Comparison of ENCODE assay signal across 1 cellular context in genomic region chr17:57327176-57327970, GRCh38.
TF ChIP-seq lines count a peak whose summit lies in the region.

No MANE protein-coding gene starts in this region.

TF ChIP-seq in HepG2, 621 proteins besides CTCF, POLR2A, EP300 and RAD21:
- TF ChIP-seq, protein P1, sequence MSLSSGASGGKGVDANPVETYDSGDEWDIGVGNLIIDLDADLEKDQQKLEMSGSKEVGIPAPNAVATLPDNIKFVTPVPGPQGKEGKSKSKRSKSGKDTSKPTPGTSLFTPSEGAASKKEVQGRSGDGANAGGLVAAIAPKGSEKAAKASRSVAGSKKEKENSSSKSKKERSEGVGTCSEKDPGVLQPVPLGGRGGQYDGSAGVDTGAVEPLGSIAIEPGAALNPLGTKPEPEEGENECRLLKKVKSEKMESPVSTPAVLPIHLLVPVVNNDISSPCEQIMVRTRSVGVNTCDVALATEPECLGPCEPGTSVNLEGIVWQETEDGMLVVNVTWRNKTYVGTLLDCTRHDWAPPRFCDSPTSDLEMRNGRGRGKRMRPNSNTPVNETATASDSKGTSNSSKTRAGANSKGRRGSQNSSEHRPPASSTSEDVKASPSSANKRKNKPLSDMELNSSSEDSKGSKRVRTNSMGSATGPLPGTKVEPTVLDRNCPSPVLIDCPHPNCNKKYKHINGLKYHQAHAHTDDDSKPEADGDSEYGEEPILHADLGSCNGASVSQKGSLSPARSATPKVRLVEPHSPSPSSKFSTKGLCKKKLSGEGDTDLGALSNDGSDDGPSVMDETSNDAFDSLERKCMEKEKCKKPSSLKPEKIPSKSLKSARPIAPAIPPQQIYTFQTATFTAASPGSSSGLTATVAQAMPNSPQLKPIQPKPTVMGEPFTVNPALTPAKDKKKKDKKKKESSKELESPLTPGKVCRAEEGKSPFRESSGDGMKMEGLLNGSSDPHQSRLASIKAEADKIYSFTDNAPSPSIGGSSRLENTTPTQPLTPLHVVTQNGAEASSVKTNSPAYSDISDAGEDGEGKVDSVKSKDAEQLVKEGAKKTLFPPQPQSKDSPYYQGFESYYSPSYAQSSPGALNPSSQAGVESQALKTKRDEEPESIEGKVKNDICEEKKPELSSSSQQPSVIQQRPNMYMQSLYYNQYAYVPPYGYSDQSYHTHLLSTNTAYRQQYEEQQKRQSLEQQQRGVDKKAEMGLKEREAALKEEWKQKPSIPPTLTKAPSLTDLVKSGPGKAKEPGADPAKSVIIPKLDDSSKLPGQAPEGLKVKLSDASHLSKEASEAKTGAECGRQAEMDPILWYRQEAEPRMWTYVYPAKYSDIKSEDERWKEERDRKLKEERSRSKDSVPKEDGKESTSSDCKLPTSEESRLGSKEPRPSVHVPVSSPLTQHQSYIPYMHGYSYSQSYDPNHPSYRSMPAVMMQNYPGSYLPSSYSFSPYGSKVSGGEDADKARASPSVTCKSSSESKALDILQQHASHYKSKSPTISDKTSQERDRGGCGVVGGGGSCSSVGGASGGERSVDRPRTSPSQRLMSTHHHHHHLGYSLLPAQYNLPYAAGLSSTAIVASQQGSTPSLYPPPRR (CRISPR knock-in tag; IDR thresholded peaks at IDR 0.05; ENCODE audit: borderline replicate concordance): no peak
- TF ChIP-seq, protein P2, sequence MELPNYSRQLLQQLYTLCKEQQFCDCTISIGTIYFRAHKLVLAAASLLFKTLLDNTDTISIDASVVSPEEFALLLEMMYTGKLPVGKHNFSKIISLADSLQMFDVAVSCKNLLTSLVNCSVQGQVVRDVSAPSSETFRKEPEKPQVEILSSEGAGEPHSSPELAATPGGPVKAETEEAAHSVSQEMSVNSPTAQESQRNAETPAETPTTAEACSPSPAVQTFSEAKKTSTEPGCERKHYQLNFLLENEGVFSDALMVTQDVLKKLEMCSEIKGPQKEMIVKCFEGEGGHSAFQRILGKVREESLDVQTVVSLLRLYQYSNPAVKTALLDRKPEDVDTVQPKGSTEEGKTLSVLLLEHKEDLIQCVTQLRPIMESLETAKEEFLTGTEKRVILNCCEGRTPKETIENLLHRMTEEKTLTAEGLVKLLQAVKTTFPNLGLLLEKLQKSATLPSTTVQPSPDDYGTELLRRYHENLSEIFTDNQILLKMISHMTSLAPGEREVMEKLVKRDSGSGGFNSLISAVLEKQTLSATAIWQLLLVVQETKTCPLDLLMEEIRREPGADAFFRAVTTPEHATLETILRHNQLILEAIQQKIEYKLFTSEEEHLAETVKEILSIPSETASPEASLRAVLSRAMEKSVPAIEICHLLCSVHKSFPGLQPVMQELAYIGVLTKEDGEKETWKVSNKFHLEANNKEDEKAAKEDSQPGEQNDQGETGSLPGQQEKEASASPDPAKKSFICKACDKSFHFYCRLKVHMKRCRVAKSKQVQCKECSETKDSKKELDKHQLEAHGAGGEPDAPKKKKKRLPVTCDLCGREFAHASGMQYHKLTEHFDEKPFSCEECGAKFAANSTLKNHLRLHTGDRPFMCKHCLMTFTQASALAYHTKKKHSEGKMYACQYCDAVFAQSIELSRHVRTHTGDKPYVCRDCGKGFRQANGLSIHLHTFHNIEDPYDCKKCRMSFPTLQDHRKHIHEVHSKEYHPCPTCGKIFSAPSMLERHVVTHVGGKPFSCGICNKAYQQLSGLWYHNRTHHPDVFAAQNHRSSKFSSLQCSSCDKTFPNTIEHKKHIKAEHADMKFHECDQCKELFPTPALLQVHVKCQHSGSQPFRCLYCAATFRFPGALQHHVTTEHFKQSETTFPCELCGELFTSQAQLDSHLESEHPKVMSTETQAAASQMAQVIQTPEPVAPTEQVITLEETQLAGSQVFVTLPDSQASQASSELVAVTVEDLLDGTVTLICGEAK (IDR thresholded peaks at IDR 0.05): no peak
- TF ChIP-seq, protein P2 (CRISPR knock-in tag; IDR thresholded peaks at IDR 0.05): no peak
- TF ChIP-seq ZMAT3 (CRISPR knock-in tag; conservative IDR thresholded peaks at IDR 0.05) (no peak), HIC2 (CRISPR knock-in tag; IDR thresholded peaks at IDR 0.05; ENCODE audit: low read depth) (no peak), SNAPC2 (CRISPR knock-in tag; IDR thresholded peaks at IDR 0.05) (no peak), MZF1 (CRISPR knock-in tag; IDR thresholded peaks at IDR 0.05; ENCODE audit: borderline replicate concordance) (peak; percentile 45; the same call in 1 of the 2 replicates), PAX8 (CRISPR knock-in tag; IDR thresholded peaks at IDR 0.05; ENCODE audit: borderline replicate concordance) (no peak), ZNF432 (CRISPR knock-in tag; IDR thresholded peaks at IDR 0.05; ENCODE audit: borderline replicate concordance) (no peak), MYC (CRISPR knock-in tag; IDR thresholded peaks at IDR 0.05; ENCODE audit: borderline replicate concordance) (no peak), ZNF501 (CRISPR knock-in tag; IDR thresholded peaks at IDR 0.05) (0 out of 2 replicates have a peak, but pooled peaks have one; percentile 28), TAF15 (IDR thresholded peaks at IDR 0.05; ENCODE audit: low read depth, low read length, poor library complexity, severe bottlenecking) (no peak), SP140L (CRISPR knock-in tag; IDR thresholded peaks at IDR 0.05; ENCODE audit: borderline replicate concordance) (no peak), BHLHE40 (IDR thresholded peaks at IDR 0.05; ENCODE audit: low read length) (no peak), ARNT (IDR thresholded peaks at IDR 0.05) (no peak), ZNF768 (CRISPR knock-in tag; IDR thresholded peaks at IDR 0.05) (peak; percentile 69; the same call in 1 of the 2 replicates), ZSCAN12 (CRISPR knock-in tag; IDR thresholded peaks at IDR 0.05) (no peak), ZFX (CRISPR knock-in tag; IDR thresholded peaks at IDR 0.05; ENCODE audit: low read depth) (no peak)
- TF ChIP-seq, protein P3, sequence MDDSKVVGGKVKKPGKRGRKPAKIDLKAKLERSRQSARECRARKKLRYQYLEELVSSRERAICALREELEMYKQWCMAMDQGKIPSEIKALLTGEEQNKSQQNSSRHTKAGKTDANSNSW (CRISPR knock-in tag; IDR thresholded peaks at IDR 0.05; ENCODE audit: borderline replicate concordance): no peak
